In genomic region chr17:55420776-55421178, GRCh38 we compare ENCODE assay signal across 8 cellular contexts. TPM values are rescaled to one million over a fixed set of nuclear protein-coding genes. Genes with fewer than 3 reads are reported as not detected.
A peak's percentile ranks its signal among the peaks of the same experiment; 100 is the strongest.
DNase-seq lines count a peak whose midpoint lies in the region; ATAC-seq and TF ChIP-seq lines count a peak whose summit lies in the region.

No MANE protein-coding gene starts in this region.

- H3K4me3 Mint-ChIP-seq in endothelial cell (ENCODE audit: unreplicated experiment) = peak overlapping the region; percentile 93
- peak overlapping the region; percentile 92 for H3K4me3 Mint-ChIP-seq in stimulated activated naive CD8-positive, alpha-beta T cell treated with anti-CD3 and anti-CD28 coated beads, Interleukin-15, Interleukin-2, amounts not matched to agents 100 ng/mL and 50 ng/mL, for 24 hours

- ATAC-seq in GM18870 (IDR thresholded peaks at IDR 0.05; ENCODE audit: unreplicated experiment) = no peak
- ATAC-seq in HG02884 (IDR thresholded peaks at IDR 0.05; ENCODE audit: unreplicated experiment) = no peak

- H3K27ac Mint-ChIP-seq in endothelial cell (ENCODE audit: unreplicated experiment) = peak overlapping the region; percentile 81
- H3K27ac Mint-ChIP-seq in stimulated activated naive CD8-positive, alpha-beta T cell treated with anti-CD3 and anti-CD28 coated beads, Interleukin-15, Interleukin-2, amounts not matched to agents 100 ng/mL and 50 ng/mL, for 24 hours = peak overlapping the region; percentile 93

- DNase-seq in GM06990 (ENCODE audit: extremely low read depth, insufficient read length) (peak; percentile 49), NB4 (ENCODE audit: low read depth) (peak; percentile 53), activated T-cell treated with anti-CD3 and anti-CD28 coated beads for 1 hour (ENCODE audit: low read depth) (peak; percentile 34), endothelial cell (ENCODE audit: low spot score) (peak; percentile 50), mucosa of gallbladder (ENCODE audit: low spot score) (peak; percentile 33)

- no peak for TF ChIP-seq CTCF in GM06990 (IDR thresholded peaks at IDR 0.05; ENCODE audit: insufficient read depth, low read length, poor library complexity, severe bottlenecking)
- TF ChIP-seq CTCF in NB4 (IDR thresholded peaks at IDR 0.05; ENCODE audit: low read depth, low read length) = no peak
- no peak for TF ChIP-seq CTCF in endothelial cell (IDR thresholded peaks at IDR 0.05; ENCODE audit: unreplicated experiment)

- peak overlapping the region; percentile 97 for H3K4me3 ChIP-seq in GM06990 (replicated peaks; ENCODE audit: low read depth, low read length)
- peak overlapping the region; percentile 72 for H3K4me3 ChIP-seq in NB4 (ENCODE audit: low read depth, low read length)

- H3K36me3 ChIP-seq in GM06990 (ENCODE audit: control insufficient read depth, insufficient read depth, low read length) = no peaks in the 10 kb centered on the region; the same call in 1 of the 2 replicates

- H3K27me3 Mint-ChIP-seq in endothelial cell (ENCODE audit: unreplicated experiment) = peaks cover 4% of the 10 kb centered on the region
- H3K27me3 Mint-ChIP-seq in stimulated activated naive CD8-positive, alpha-beta T cell treated with anti-CD3 and anti-CD28 coated beads, Interleukin-15, Interleukin-2, amounts not matched to agents 100 ng/mL and 50 ng/mL, for 24 hours = peaks cover 28% of the 10 kb centered on the region

- H3K27me3 ChIP-seq in GM06990 (replicated peaks; ENCODE audit: control insufficient read depth, insufficient read depth, low read length) = no peaks in the 10 kb centered on the region

- peaks cover 5% of the 10 kb centered on the region for H3K36me3 Mint-ChIP-seq in endothelial cell (ENCODE audit: low read depth, unreplicated experiment)
- H3K36me3 Mint-ChIP-seq in stimulated activated naive CD8-positive, alpha-beta T cell treated with anti-CD3 and anti-CD28 coated beads, Interleukin-15, Interleukin-2, amounts not matched to agents 100 ng/mL and 50 ng/mL, for 24 hours (ENCODE audit: low read depth) = peaks cover 25% of the 10 kb centered on the region

- TF ChIP-seq POLR2A in NB4 (IDR thresholded peaks at IDR 0.05; ENCODE audit: extremely low read depth, insufficient read length) = no peak

- peaks cover 20% of the 10 kb centered on the region for H3K4me1 Mint-ChIP-seq in endothelial cell (ENCODE audit: unreplicated experiment)
- peaks cover 63% of the 10 kb centered on the region for H3K4me1 Mint-ChIP-seq in stimulated activated naive CD8-positive, alpha-beta T cell treated with anti-CD3 and anti-CD28 coated beads, Interleukin-15, Interleukin-2, amounts not matched to agents 100 ng/mL and 50 ng/mL, for 24 hours (ENCODE audit: low read depth)

- H3K9me3 Mint-ChIP-seq in endothelial cell (ENCODE audit: unreplicated experiment) = no peaks in the 10 kb centered on the region
- no peaks in the 10 kb centered on the region for H3K9me3 Mint-ChIP-seq in stimulated activated naive CD8-positive, alpha-beta T cell treated with anti-CD3 and anti-CD28 coated beads, Interleukin-15, Interleukin-2, amounts not matched to agents 100 ng/mL and 50 ng/mL, for 24 hours

RNA-seq across cellular contexts. Expression of gene MMD, which starts 0.9 kb away (rescaled TPM):
- 48.5 TPM for total RNA-seq in endothelial cell (ENCODE audit: unreplicated experiment)
- 16.8 TPM for total RNA-seq in mucosa of gallbladder
